ENCODE assay signal across 1 cellular context in the genomic region with DNA sequence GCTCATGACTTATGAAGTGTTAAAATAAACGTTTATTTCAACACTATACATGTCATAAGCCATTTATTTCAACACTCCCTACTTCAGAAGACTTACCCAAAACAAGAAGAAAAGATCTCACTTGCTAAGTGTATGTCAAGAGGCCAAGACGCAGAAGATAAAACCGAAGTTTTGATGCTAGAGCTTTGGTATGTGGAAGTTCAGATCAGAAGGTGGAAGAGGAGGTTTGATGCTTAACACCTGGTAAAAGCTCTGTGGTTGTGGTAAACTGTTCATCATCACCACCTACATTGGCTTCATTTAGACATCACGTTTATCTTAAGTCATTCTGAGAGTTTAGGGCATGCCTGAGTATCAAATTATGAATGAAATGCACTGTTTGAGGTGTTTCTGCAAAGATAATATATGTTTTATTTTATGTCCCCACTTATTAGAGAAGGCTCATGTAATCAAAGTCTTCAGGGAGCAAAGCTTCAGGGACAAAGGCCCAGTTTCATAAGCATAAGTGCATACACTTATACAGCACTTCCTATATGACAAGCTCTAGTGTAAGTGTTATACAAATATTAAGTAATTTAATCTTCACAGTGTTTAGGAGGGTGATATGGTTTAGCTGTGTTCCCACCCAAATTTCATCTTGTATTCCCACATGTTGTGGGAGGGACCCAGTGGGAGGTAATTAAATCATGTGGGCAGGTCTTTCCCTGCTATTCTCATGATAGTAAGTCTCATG.
TF ChIP-seq lines count a peak whose summit lies in the region.

No MANE protein-coding gene starts in this region.

TF ChIP-seq in GM12878, 131 proteins besides CTCF, POLR2A, EP300 and RAD21 (continued from another document and continues in another):
- TF ChIP-seq, protein P1, sequence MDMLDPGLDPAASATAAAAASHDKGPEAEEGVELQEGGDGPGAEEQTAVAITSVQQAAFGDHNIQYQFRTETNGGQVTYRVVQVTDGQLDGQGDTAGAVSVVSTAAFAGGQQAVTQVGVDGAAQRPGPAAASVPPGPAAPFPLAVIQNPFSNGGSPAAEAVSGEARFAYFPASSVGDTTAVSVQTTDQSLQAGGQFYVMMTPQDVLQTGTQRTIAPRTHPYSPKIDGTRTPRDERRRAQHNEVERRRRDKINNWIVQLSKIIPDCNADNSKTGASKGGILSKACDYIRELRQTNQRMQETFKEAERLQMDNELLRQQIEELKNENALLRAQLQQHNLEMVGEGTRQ (IDR thresholded peaks at IDR 0.05; ENCODE audit: borderline replicate concordance, low read depth, low read length) = no peak
- TF ChIP-seq SUZ12 (IDR thresholded peaks at IDR 0.05; ENCODE audit: unreplicated experiment) (no peak), SP1 (IDR thresholded peaks at IDR 0.05; ENCODE audit: low read depth, low read length) (no peak), SMAD1 (IDR thresholded peaks at IDR 0.05; ENCODE audit: low read depth, partially characterized antibody) (no peak), KLF5 (IDR thresholded peaks at IDR 0.05; ENCODE audit: partially characterized antibody) (no peak), SMARCA5 (IDR thresholded peaks at IDR 0.05) (no peak), ZNF217 (IDR thresholded peaks at IDR 0.05) (peak; percentile 37; the same call in 1 of the 2 replicates), IRF4 (IDR thresholded peaks at IDR 0.05; ENCODE audit: low read depth, low read length) (no peak), BCL11A (IDR thresholded peaks at IDR 0.05; ENCODE audit: low read depth, low read length) (peak; percentile 41; the same call in 1 of the 2 replicates), CHD4 (IDR thresholded peaks at IDR 0.05) (no peak), FOS (IDR thresholded peaks at IDR 0.05; ENCODE audit: borderline replicate concordance, extremely low read depth, insufficient read length) (no peak), MTA2 (IDR thresholded peaks at IDR 0.05; ENCODE audit: low read depth) (peak; percentile 76), NFYA (IDR thresholded peaks at IDR 0.05; ENCODE audit: borderline replicate concordance, low read depth, low read length) (no peak), POLR2AphosphoS2 (IDR thresholded peaks at IDR 0.05; ENCODE audit: low read depth, low read length) (no peak), BACH1 (IDR thresholded peaks at IDR 0.05; ENCODE audit: borderline replicate concordance) (no peak; the same call in 1 of the 2 replicates), HCFC1 (IDR thresholded peaks at IDR 0.05; ENCODE audit: low read length) (no peak), STAT3 (IDR thresholded peaks at IDR 0.05; ENCODE audit: low read depth, low read length) (no peak), IKZF2 (IDR thresholded peaks at IDR 0.05) (peak in 1 of 2 experiments; percentile 38; a peak in 2 of 4 replicates), YBX1 (IDR thresholded peaks at IDR 0.05) (no peak), SIX5 (IDR thresholded peaks at IDR 0.05; ENCODE audit: low read depth, low read length, severe bottlenecking) (no peak), MEF2A (IDR thresholded peaks at IDR 0.05; ENCODE audit: insufficient read depth, low read depth, low read length) (no peak), ZNF384 (IDR thresholded peaks at IDR 0.05; ENCODE audit: borderline replicate concordance, low read depth, low read length) (no peak), CHD1 (IDR thresholded peaks at IDR 0.05; ENCODE audit: low read depth, low read length) (no peak), SPI1 (IDR thresholded peaks at IDR 0.05; ENCODE audit: borderline replicate concordance, insufficient read depth, low read depth, low read length) (no peak), GATAD2B (conservative IDR thresholded peaks at IDR 0.05; ENCODE audit: low read depth) (no peak), ATF7 (IDR thresholded peaks at IDR 0.05; ENCODE audit: low read depth) (peak; percentile 67), NBN (IDR thresholded peaks at IDR 0.05) (no peak)
- TF ChIP-seq, protein P2, sequence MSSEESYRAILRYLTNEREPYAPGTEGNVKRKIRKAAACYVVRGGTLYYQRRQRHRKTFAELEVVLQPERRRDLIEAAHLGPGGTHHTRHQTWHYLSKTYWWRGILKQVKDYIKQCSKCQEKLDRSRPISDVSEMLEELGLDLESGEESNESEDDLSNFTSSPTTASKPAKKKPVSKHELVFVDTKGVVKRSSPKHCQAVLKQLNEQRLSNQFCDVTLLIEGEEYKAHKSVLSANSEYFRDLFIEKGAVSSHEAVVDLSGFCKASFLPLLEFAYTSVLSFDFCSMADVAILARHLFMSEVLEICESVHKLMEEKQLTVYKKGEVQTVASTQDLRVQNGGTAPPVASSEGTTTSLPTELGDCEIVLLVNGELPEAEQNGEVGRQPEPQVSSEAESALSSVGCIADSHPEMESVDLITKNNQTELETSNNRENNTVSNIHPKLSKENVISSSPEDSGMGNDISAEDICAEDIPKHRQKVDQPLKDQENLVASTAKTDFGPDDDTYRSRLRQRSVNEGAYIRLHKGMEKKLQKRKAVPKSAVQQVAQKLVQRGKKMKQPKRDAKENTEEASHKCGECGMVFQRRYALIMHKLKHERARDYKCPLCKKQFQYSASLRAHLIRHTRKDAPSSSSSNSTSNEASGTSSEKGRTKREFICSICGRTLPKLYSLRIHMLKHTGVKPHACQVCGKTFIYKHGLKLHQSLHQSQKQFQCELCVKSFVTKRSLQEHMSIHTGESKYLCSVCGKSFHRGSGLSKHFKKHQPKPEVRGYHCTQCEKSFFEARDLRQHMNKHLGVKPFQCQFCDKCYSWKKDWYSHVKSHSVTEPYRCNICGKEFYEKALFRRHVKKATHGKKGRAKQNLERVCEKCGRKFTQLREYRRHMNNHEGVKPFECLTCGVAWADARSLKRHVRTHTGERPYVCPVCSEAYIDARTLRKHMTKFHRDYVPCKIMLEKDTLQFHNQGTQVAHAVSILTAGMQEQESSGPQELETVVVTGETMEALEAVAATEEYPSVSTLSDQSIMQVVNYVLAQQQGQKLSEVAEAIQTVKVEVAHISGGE (CRISPR knock-in tag; IDR thresholded peaks at IDR 0.05) = no peak
- TF ChIP-seq, protein P3, sequence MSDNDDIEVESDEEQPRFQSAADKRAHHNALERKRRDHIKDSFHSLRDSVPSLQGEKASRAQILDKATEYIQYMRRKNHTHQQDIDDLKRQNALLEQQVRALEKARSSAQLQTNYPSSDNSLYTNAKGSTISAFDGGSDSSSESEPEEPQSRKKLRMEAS (IDR thresholded peaks at IDR 0.05; ENCODE audit: low read depth, low read length) = no peak
- TF ChIP-seq, protein P4, sequence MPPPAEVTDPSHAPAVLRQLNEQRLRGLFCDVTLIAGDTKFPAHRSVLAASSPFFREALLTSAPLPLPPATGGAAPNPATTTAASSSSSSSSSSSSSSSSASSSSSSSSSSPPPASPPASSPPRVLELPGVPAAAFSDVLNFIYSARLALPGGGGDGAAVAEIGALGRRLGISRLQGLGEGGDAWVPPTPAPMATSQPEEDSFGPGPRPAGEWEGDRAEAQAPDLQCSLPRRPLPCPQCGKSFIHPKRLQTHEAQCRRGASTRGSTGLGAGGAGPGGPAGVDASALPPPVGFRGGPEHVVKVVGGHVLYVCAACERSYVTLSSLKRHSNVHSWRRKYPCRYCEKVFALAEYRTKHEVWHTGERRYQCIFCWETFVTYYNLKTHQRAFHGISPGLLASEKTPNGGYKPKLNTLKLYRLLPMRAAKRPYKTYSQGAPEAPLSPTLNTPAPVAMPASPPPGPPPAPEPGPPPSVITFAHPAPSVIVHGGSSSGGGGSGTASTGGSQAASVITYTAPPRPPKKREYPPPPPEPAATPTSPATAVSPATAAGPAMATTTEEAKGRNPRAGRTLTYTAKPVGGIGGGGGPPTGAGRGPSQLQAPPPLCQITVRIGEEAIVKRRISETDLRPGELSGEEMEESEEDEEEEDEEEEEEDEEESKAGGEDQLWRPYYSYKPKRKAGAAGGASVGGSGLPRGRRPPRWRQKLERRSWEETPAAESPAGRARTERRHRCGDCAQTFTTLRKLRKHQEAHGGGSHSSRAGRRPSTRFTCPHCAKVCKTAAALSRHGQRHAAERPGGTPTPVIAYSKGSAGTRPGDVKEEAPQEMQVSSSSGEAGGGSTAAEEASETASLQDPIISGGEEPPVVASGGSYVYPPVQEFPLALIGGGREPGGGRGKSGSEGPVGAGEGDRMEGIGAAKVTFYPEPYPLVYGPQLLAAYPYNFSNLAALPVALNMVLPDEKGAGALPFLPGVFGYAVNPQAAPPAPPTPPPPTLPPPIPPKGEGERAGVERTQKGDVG (CRISPR knock-in tag; IDR thresholded peaks at IDR 0.05) = no peak
- TF ChIP-seq, protein P5, sequence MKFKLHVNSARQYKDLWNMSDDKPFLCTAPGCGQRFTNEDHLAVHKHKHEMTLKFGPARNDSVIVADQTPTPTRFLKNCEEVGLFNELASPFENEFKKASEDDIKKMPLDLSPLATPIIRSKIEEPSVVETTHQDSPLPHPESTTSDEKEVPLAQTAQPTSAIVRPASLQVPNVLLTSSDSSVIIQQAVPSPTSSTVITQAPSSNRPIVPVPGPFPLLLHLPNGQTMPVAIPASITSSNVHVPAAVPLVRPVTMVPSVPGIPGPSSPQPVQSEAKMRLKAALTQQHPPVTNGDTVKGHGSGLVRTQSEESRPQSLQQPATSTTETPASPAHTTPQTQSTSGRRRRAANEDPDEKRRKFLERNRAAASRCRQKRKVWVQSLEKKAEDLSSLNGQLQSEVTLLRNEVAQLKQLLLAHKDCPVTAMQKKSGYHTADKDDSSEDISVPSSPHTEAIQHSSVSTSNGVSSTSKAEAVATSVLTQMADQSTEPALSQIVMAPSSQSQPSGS (IDR thresholded peaks at IDR 0.05; ENCODE audit: low read length) = no peak
- TF ChIP-seq, protein P6, sequence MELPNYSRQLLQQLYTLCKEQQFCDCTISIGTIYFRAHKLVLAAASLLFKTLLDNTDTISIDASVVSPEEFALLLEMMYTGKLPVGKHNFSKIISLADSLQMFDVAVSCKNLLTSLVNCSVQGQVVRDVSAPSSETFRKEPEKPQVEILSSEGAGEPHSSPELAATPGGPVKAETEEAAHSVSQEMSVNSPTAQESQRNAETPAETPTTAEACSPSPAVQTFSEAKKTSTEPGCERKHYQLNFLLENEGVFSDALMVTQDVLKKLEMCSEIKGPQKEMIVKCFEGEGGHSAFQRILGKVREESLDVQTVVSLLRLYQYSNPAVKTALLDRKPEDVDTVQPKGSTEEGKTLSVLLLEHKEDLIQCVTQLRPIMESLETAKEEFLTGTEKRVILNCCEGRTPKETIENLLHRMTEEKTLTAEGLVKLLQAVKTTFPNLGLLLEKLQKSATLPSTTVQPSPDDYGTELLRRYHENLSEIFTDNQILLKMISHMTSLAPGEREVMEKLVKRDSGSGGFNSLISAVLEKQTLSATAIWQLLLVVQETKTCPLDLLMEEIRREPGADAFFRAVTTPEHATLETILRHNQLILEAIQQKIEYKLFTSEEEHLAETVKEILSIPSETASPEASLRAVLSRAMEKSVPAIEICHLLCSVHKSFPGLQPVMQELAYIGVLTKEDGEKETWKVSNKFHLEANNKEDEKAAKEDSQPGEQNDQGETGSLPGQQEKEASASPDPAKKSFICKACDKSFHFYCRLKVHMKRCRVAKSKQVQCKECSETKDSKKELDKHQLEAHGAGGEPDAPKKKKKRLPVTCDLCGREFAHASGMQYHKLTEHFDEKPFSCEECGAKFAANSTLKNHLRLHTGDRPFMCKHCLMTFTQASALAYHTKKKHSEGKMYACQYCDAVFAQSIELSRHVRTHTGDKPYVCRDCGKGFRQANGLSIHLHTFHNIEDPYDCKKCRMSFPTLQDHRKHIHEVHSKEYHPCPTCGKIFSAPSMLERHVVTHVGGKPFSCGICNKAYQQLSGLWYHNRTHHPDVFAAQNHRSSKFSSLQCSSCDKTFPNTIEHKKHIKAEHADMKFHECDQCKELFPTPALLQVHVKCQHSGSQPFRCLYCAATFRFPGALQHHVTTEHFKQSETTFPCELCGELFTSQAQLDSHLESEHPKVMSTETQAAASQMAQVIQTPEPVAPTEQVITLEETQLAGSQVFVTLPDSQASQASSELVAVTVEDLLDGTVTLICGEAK (IDR thresholded peaks at IDR 0.05; ENCODE audit: borderline replicate concordance) = no peak
- TF ChIP-seq, protein P7, sequence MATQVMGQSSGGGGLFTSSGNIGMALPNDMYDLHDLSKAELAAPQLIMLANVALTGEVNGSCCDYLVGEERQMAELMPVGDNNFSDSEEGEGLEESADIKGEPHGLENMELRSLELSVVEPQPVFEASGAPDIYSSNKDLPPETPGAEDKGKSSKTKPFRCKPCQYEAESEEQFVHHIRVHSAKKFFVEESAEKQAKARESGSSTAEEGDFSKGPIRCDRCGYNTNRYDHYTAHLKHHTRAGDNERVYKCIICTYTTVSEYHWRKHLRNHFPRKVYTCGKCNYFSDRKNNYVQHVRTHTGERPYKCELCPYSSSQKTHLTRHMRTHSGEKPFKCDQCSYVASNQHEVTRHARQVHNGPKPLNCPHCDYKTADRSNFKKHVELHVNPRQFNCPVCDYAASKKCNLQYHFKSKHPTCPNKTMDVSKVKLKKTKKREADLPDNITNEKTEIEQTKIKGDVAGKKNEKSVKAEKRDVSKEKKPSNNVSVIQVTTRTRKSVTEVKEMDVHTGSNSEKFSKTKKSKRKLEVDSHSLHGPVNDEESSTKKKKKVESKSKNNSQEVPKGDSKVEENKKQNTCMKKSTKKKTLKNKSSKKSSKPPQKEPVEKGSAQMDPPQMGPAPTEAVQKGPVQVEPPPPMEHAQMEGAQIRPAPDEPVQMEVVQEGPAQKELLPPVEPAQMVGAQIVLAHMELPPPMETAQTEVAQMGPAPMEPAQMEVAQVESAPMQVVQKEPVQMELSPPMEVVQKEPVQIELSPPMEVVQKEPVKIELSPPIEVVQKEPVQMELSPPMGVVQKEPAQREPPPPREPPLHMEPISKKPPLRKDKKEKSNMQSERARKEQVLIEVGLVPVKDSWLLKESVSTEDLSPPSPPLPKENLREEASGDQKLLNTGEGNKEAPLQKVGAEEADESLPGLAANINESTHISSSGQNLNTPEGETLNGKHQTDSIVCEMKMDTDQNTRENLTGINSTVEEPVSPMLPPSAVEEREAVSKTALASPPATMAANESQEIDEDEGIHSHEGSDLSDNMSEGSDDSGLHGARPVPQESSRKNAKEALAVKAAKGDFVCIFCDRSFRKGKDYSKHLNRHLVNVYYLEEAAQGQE (IDR thresholded peaks at IDR 0.05; ENCODE audit: low read depth, low read length) = no peak
- TF ChIP-seq, protein P8, sequence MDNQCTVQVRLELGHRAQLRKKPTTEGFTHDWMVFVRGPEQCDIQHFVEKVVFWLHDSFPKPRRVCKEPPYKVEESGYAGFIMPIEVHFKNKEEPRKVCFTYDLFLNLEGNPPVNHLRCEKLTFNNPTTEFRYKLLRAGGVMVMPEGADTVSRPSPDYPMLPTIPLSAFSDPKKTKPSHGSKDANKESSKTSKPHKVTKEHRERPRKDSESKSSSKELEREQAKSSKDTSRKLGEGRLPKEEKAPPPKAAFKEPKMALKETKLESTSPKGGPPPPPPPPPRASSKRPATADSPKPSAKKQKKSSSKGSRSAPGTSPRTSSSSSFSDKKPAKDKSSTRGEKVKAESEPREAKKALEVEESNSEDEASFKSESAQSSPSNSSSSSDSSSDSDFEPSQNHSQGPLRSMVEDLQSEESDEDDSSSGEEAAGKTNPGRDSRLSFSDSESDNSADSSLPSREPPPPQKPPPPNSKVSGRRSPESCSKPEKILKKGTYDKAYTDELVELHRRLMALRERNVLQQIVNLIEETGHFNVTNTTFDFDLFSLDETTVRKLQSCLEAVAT (IDR thresholded peaks at IDR 0.05) = peak; percentile 54
- TF ChIP-seq, protein P9, sequence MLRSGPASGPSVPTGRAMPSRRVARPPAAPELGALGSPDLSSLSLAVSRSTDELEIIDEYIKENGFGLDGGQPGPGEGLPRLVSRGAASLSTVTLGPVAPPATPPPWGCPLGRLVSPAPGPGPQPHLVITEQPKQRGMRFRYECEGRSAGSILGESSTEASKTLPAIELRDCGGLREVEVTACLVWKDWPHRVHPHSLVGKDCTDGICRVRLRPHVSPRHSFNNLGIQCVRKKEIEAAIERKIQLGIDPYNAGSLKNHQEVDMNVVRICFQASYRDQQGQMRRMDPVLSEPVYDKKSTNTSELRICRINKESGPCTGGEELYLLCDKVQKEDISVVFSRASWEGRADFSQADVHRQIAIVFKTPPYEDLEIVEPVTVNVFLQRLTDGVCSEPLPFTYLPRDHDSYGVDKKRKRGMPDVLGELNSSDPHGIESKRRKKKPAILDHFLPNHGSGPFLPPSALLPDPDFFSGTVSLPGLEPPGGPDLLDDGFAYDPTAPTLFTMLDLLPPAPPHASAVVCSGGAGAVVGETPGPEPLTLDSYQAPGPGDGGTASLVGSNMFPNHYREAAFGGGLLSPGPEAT (IDR thresholded peaks at IDR 0.05; ENCODE audit: low read depth) = peak; percentile 34; the same call in 1 of the 2 replicates
